In genomic region chr1:10287023-10287645, GRCh38 we compare ENCODE assay signal across 22 cellular contexts.
DNase-seq lines count a peak whose midpoint lies in the region; ATAC-seq, FAIRE-seq and TF ChIP-seq lines count a peak whose summit lies in the region.
"Had no signal": no experiment of that assay in that cellular context is flagged by ENCODE, and none has a peak within 500 bp of the region (broad histone marks: within the 10 kb centered on the region; RNA-seq: fewer than 3 reads in every experiment).

No MANE protein-coding gene starts in this region.

- H3K9me3 ChIP-seq in left ventricle myocardium inferior (replicated peaks) (no peaks in the 10 kb centered on the region), gastroesophageal sphincter (no peaks in the 10 kb centered on the region), pancreas (no peaks in the 10 kb centered on the region), transverse colon (no peaks in the 10 kb centered on the region)
- H3K9me3 ChIP-seq: BLaER1 had no signal

- DNase-seq in left ventricle myocardium inferior (no peak), Right ventricle myocardium superior (no peak), pancreas (no peak), transverse colon (no peak), ACHN (no peak)
- no peak for DNase-seq in activated CD8-positive, alpha-beta memory T cell treated with anti-CD3 and anti-CD28 coated beads, Interleukin-2, amount 50 U/mL, for 48 hours
- DNase-seq in activated T-cell treated with anti-CD3 and anti-CD28 coated beads, Interleukin-2, amount 50 U/mL, for 48 hours = no peak
- DNase-seq: activated CD4-positive, alpha-beta T cell treated with anti-CD3 and anti-CD28 coated beads, Interleukin-2, amount 50 U/mL, for 4 hours; activated gamma-delta T cell; COR-L47; DMS79; NCI-H1694; NCI-H2171 treated with DMSO at 0.1 percent for 48 hours; NCI-H524 treated with DMSO at 0.1 percent for 48 hours; stimulated activated CD4-positive, alpha-beta T cell treated with anti-CD3 and anti-CD28 coated beads, Interleukin-4, amount 100 ng/mL, for 24 hours; stimulated activated naive CD8-positive, alpha-beta T cell treated with anti-CD3 and anti-CD28 coated beads, Interleukin-15, Interleukin-2, amounts not matched to agents 100 U/mL and 50 U/mL, for 24 hours had no signal

- TF ChIP-seq EP300 in gastroesophageal sphincter (IDR thresholded peaks at IDR 0.05) (no peak), transverse colon (IDR thresholded peaks at IDR 0.05; ENCODE audit: low read depth) (no peak)

- H3K27me3 ChIP-seq in left ventricle myocardium inferior (ENCODE audit: low read depth) (no peaks in the 10 kb centered on the region), gastroesophageal sphincter (no peaks in the 10 kb centered on the region), pancreas (no peaks in the 10 kb centered on the region), transverse colon (no peaks in the 10 kb centered on the region)
- H3K27me3 ChIP-seq: BLaER1 had no signal

- 48 to 71% methylated on average over 6 of the region's 6 CpGs for WGBS in gastroesophageal sphincter (ENCODE audit: low coverage in 1 of 2), 2 donors
- 53 to 56% methylated on average over 6 of the region's 6 CpGs for WGBS in pancreas, 2 donors
- WGBS in transverse colon (ENCODE audit: low coverage in 1 of 2), 2 donors = 84 to 85% methylated on average over 5 to 6 of the region's 6 CpGs

- peaks cover 68% of the 10 kb centered on the region for H3K36me3 ChIP-seq in left ventricle myocardium inferior
- H3K36me3 ChIP-seq in gastroesophageal sphincter = peaks cover 5 to 67% of the 10 kb centered on the region in 2 donors
- peaks cover 0 to 19% (median 3%) of the 10 kb centered on the region in 3 donors for H3K36me3 ChIP-seq in pancreas
- peaks cover 0 to 30% (median 13%) of the 10 kb centered on the region in 4 donors for H3K36me3 ChIP-seq in transverse colon

- in situ Hi-C loops in transverse colon (cut with MboI; ENCODE audit: low pct_ligation_motif_present in 1 of 4, low pct_unique_long_range_greater_than_20kb in 1 of 4, low sequenced_read_pairs in 3 of 4) = no loop called here
- in situ Hi-C loops in ACHN (cut with HindIII; ENCODE audit: low pct_ligation_motif_present, low pct_unique_long_range_greater_than_20kb, low sequenced_read_pairs) = no loop called here

- H3K4me1 ChIP-seq in left ventricle myocardium inferior (peaks cover 64% of the 10 kb centered on the region), gastroesophageal sphincter (peaks cover 5 to 42% (median 10%) of the 10 kb centered on the region in 3 donors), pancreas (peaks cover 0 to 6% (median 5%) of the 10 kb centered on the region in 3 donors), transverse colon (peaks cover 0 to 10% (median 0%) of the 10 kb centered on the region in 4 donors)

- ATAC-seq in Right ventricle myocardium superior (ENCODE audit: poor library complexity) (no peak), gastroesophageal sphincter (no peak), pancreas (peak; percentile 40 to 55 (median 44))
- ATAC-seq: stimulated activated naive CD8-positive, alpha-beta T cell treated with anti-CD3 and anti-CD28 coated beads, Interleukin-15, Interleukin-2, amounts not matched to agents 100 U/mL and 50 U/mL, for 24 hours had no signal

- TF ChIP-seq POLR2A in gastroesophageal sphincter (IDR thresholded peaks at IDR 0.05) (no peak), transverse colon (IDR thresholded peaks at IDR 0.05) (no peak)

- H3K4me3 ChIP-seq in left ventricle myocardium inferior (no peak overlapping the region), gastroesophageal sphincter (no peak overlapping the region), pancreas (no peak overlapping the region), transverse colon (no peak overlapping the region)
- H3K4me3 ChIP-seq: BLaER1, SK-N-MC had no signal

- no peak for FAIRE-seq in pancreas (lab: Jason Lieb, UNC)
- FAIRE-seq: bronchial epithelial cell, urothelium cell line had no signal

- no peak for TF ChIP-seq CTCF in left ventricle myocardium inferior (IDR thresholded peaks at IDR 0.05; ENCODE audit: borderline replicate concordance)
- no peak for TF ChIP-seq CTCF in gastroesophageal sphincter (IDR thresholded peaks at IDR 0.05)
- no peak for TF ChIP-seq CTCF in pancreas (IDR thresholded peaks at IDR 0.05)
- no peak for TF ChIP-seq CTCF in transverse colon (IDR thresholded peaks at IDR 0.05)

- intact Hi-C loops in left ventricle myocardium inferior (cut with micrococcal nuclease) = no loop called here
- intact Hi-C loops in Right ventricle myocardium superior (cut with DNase I) = no loop called here
- intact Hi-C loops in pancreas (cut with DNase I) = no loop called here
- intact Hi-C loops in transverse colon (cut with DNase I; ENCODE audit: low total_unique reads) = loop anchor here (10.0 kb wide), 1 partner anchor 82 kb away; no protein-coding TSS in a partner anchor

- peak overlapping the region; percentile 86 for H3K27ac ChIP-seq in left ventricle myocardium inferior (replicated peaks)
- H3K27ac ChIP-seq in gastroesophageal sphincter = peak overlapping the region; percentile 69 to 82 (median 79)
- no peak overlapping the region for H3K27ac ChIP-seq in pancreas
- H3K27ac ChIP-seq in transverse colon = peak overlapping the region; percentile 31 to 70 (median 50)
- H3K27ac ChIP-seq: BLaER1, KMS-11, SK-N-MC had no signal

Comparison
In these comparisons a context has a peak if more than half of its experiments do, and no peak if none do; other contexts are left out.
1. H3K27ac ChIP-seq: peak in left ventricle myocardium inferior (single experiment), gastroesophageal sphincter (4 of 4) and transverse colon (4 of 4); none in pancreas (0 of 4).
2. ATAC-seq: peak in pancreas (4 of 4); none in Right ventricle myocardium superior (single experiment) and gastroesophageal sphincter (single experiment).